ENCODE assay signal across 19 cellular contexts in the genomic region with DNA sequence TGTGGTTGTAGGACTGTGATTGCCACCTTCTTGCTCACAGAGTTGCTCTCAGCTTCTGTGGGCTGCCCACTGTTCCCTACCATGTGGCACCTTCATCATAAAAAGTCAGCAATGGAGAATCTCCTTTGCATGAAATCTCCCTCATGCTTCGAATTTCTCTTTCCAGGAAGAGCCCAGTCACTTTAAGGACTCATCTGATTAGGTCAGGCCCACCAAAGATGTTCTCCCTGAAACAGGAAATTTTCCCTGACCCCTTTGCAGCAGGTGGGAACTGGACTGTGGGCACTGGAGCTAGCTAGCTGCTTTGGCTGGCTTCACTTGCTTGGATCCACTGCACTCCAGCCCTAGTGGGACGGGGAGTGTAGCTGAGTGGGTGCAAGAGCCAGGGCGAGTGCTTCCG. TPM values are rescaled to one million over a fixed set of nuclear protein-coding genes. Genes with fewer than 3 reads are reported as not detected.
A peak's percentile ranks its signal among the peaks of the same experiment; 100 is the strongest.
DNase-seq lines count a peak whose midpoint lies in the region; ATAC-seq and TF ChIP-seq lines count a peak whose summit lies in the region.
"Had no signal": no experiment of that assay in that cellular context is flagged by ENCODE, and none has a peak within 500 bp of the region (broad histone marks: within the 10 kb centered on the region; RNA-seq: fewer than 3 reads in every experiment).

No MANE protein-coding gene starts in this region.

- H3K79me2 ChIP-seq in HCT116 (ENCODE audit: insufficient read depth, low read length) = no peaks in the 10 kb centered on the region

- H3K36me3 Mint-ChIP-seq in activated naive CD4-positive, alpha-beta T cell treated with anti-CD3 and anti-CD28 coated beads for 36 hours (ENCODE audit: low read depth) = no peaks in the 10 kb centered on the region
- H3K36me3 Mint-ChIP-seq: CD4-positive, alpha-beta memory T cell had no signal

- no TSS peak for BruUV-seq in HCT116 (replicated peaks; lab: Mats Ljungman, UMichigan)

- no peak overlapping the region for H2BK12ac ChIP-seq in neuronal stem cell (ENCODE audit: low read length)

- peaks cover 42 to 53% of the 10 kb centered on the region in 2 experiments for H3K4me1 ChIP-seq in HCT116 (ENCODE audit: control insufficient read depth in 1 of 2, insufficient read depth in 2 of 2, low read length in 2 of 2)
- peaks cover 20% of the 10 kb centered on the region for H3K4me1 ChIP-seq in RWPE2 (ENCODE audit: insufficient read depth, poor library complexity, severe bottlenecking)
- H3K4me1 ChIP-seq in neuronal stem cell (ENCODE audit: control insufficient read depth in 2 of 2, insufficient read depth in 1 of 2, low read depth in 1 of 2, low read length in 2 of 2) = peaks cover 0 to 6% of the 10 kb centered on the region in 2 donors

- H3K4me2 ChIP-seq in HCT116 (ENCODE audit: low read length) = no peak overlapping the region
- H3K4me2 ChIP-seq in neuronal stem cell (ENCODE audit: insufficient read depth, low read length, poor library complexity, severe bottlenecking) = no peak overlapping the region
- H3K4me2 ChIP-seq: A549, GM23338 had no signal

- TF ChIP-seq RAD21 in HCT116 (IDR thresholded peaks at IDR 0.05; ENCODE audit: low read depth) = no peak

- TF ChIP-seq POLR2A in HCT116 (IDR thresholded peaks at IDR 0.05; ENCODE audit: borderline replicate concordance, extremely low read depth, insufficient read depth, insufficient read length) = no peak

- no peaks in the 10 kb centered on the region for H3K9me2 ChIP-seq in HCT116 (ENCODE audit: insufficient read depth)

- no peak overlapping the region for H3K27ac Mint-ChIP-seq in activated naive CD4-positive, alpha-beta T cell treated with anti-CD3 and anti-CD28 coated beads for 36 hours
- H3K27ac Mint-ChIP-seq: CD4-positive, alpha-beta memory T cell; GM23338 had no signal

- intact Hi-C loops in HCT116 (cut with micrococcal nuclease) = no loop called here
- intact Hi-C loops in activated naive CD4-positive, alpha-beta T cell treated with anti-CD3 and anti-CD28 coated beads for 36 hours (cut with micrococcal nuclease) = loop anchor here (5.0 kb wide), 2 partner anchors 851 to 1701 kb away; no protein-coding TSS in a partner anchor

- H3K36me3 ChIP-seq in HCT116 (ENCODE audit: control insufficient read depth in 1 of 2, insufficient read depth in 2 of 2, low read length in 2 of 2) = no peaks in the 10 kb centered on the region
- no peaks in the 10 kb centered on the region for H3K36me3 ChIP-seq in RWPE2 (ENCODE audit: low read depth)
- no peaks in the 10 kb centered on the region for H3K36me3 ChIP-seq in neuronal stem cell (replicated peaks in 1 of 2; ENCODE audit: control insufficient read depth in 2 of 2, insufficient read depth in 2 of 2, low read length in 2 of 2)
- H3K36me3 ChIP-seq: HAP-1 had no signal

- H2BK15ac ChIP-seq in neuronal stem cell (ENCODE audit: low read length) = no peak overlapping the region

- H3K9ac ChIP-seq in HCT116 (ENCODE audit: low read length) (no peak overlapping the region), neuronal stem cell (ENCODE audit: low read depth, low read length, poor library complexity) (no peak overlapping the region)

- peak overlapping the region; percentile 36 for H2AK5ac ChIP-seq in neuronal stem cell (ENCODE audit: low read depth, low read length)

- DNase-seq in HCT116 (ENCODE audit: low read depth, low spot score) (no peak), RWPE2 (ENCODE audit: low spot score) (peak; percentile 42), neuronal stem cell (ENCODE audit: low spot score) (no peak), NCI-H2081 (lab: John Stamatoyannopoulos, UW) (no peak), AG08396 (ENCODE audit: low spot score) (no peak)
- no peak for DNase-seq in activated naive CD4-positive, alpha-beta T cell treated with anti-CD3 and anti-CD28 coated beads for 36 hours
- DNase-seq: 8988T; ACHN; C1 segment of cervical spinal cord; Calu3; CD4-positive, alpha-beta memory T cell; COR-L47; DMS53; DMS79 treated with DMSO at 0.1 percent for 48 hours; GF-D8 had no signal

- POLR2A ChIA-PET in HCT116 (lab: Charles Lee) = no interaction called here

- no peak overlapping the region; the same call in 1 of the 2 replicates for H3K27ac ChIP-seq in HCT116 (ENCODE audit: low read depth, low read length)
- no peak overlapping the region for H3K27ac ChIP-seq in RWPE2 (ENCODE audit: poor library complexity, severe bottlenecking)
- no peak overlapping the region for H3K27ac ChIP-seq in neuronal stem cell (replicated peaks; ENCODE audit: low read length)
- H3K27ac ChIP-seq: A549 had no signal

- no peak overlapping the region for H3K4me3 ChIP-seq in HCT116 (replicated peaks in 1 of 2; ENCODE audit: low read depth in 1 of 2, low read length in 2 of 2)
- no peak overlapping the region for H3K4me3 ChIP-seq in RWPE2 (ENCODE audit: severe bottlenecking)
- no peak overlapping the region for H3K4me3 ChIP-seq in neuronal stem cell (ENCODE audit: low read length in 2 of 2)
- H3K4me3 ChIP-seq: A549, GM23338, HAP-1 had no signal

- H3K9me3 Mint-ChIP-seq in activated naive CD4-positive, alpha-beta T cell treated with anti-CD3 and anti-CD28 coated beads for 36 hours = no peaks in the 10 kb centered on the region
- H3K9me3 Mint-ChIP-seq: CD4-positive, alpha-beta memory T cell had no signal

- no peaks in the 10 kb centered on the region for H4K20me1 ChIP-seq in HCT116 (ENCODE audit: insufficient read depth)

- no peak overlapping the region for H4K91ac ChIP-seq in neuronal stem cell (ENCODE audit: low read depth, low read length, poor library complexity)

- H2AFZ ChIP-seq in HCT116 (ENCODE audit: low read depth, low read length, poor library complexity, severe bottlenecking) (peak overlapping the region; percentile 46), neuronal stem cell (ENCODE audit: low read length) (no peak overlapping the region)
- H2AFZ ChIP-seq: GM23338 had no signal

- no peak overlapping the region for H3K4me3 Mint-ChIP-seq in activated naive CD4-positive, alpha-beta T cell treated with anti-CD3 and anti-CD28 coated beads for 36 hours
- H3K4me3 Mint-ChIP-seq: CD4-positive, alpha-beta memory T cell; GM23338 had no signal

- peaks cover 5% of the 10 kb centered on the region for H3K4me1 Mint-ChIP-seq in activated naive CD4-positive, alpha-beta T cell treated with anti-CD3 and anti-CD28 coated beads for 36 hours (ENCODE audit: low read depth)

- no CpG with 5 or more reads among the region's 4 CpGs for WGBS in neuronal stem cell (ENCODE audit: extremely low coverage in 2 of 2, insufficient read length in 2 of 2, insufficient replicate concordance in 1 of 2), 2 donors

- H3K14ac ChIP-seq in neuronal stem cell (ENCODE audit: low read length) = no peak overlapping the region

- no peak overlapping the region for H3K4ac ChIP-seq in neuronal stem cell (ENCODE audit: low read length)

- H3K23ac ChIP-seq in neuronal stem cell (ENCODE audit: low read depth, low read length, poor library complexity) = no peak overlapping the region

- no peaks in the 10 kb centered on the region for H3K79me1 ChIP-seq in neuronal stem cell (ENCODE audit: low read depth, low read length)

- no peak overlapping the region for H3K18ac ChIP-seq in neuronal stem cell (ENCODE audit: low read length)

- H3K27me3 Mint-ChIP-seq in activated naive CD4-positive, alpha-beta T cell treated with anti-CD3 and anti-CD28 coated beads for 36 hours (ENCODE audit: low read depth) = no peaks in the 10 kb centered on the region
- H3K27me3 Mint-ChIP-seq: CD4-positive, alpha-beta memory T cell had no signal

- RAD21 ChIA-PET in HCT116 (lab: Charles Lee; ENCODE audit: low non-redundant PET in 1 of 2, low total read pairs in 2 of 2, uncharacterized antibody in 2 of 2, unreplicated experiment in 2 of 2) = no interaction called here

- CTCF ChIA-PET in HCT116 (lab: Charles Lee) = interaction anchor here (1.7 kb wide), 1 partner anchor 157 kb away, joined by 4 read pairs; no protein-coding TSS in a partner anchor
- CTCF ChIA-PET in activated naive CD4-positive, alpha-beta T cell treated with anti-CD3 and anti-CD28 coated beads for 36 hours (lab: Charles Lee) = interaction anchor here (0.5 to 1.2 kb wide), 2 partner anchors 23 to 233 kb away, joined by 3 to 5 read pairs; no protein-coding TSS in a partner anchor

- no peaks in the 10 kb centered on the region for H3K9me3 ChIP-seq in HCT116 (ENCODE audit: control insufficient read depth in 1 of 2, insufficient read depth in 1 of 2, low read depth in 1 of 2, low read length in 2 of 2)
- H3K9me3 ChIP-seq in RWPE2 (ENCODE audit: severe bottlenecking) = no peaks in the 10 kb centered on the region
- H3K9me3 ChIP-seq in neuronal stem cell (replicated peaks in 1 of 2; ENCODE audit: control insufficient read depth in 2 of 2, insufficient read depth in 1 of 2, low read depth in 1 of 2, low read length in 2 of 2) = peaks cover 3 to 11% of the 10 kb centered on the region in 2 donors
- H3K9me3 ChIP-seq: A549, HAP-1 had no signal

- H3K27me3 ChIP-seq in HCT116 (ENCODE audit: insufficient read depth, low read length) (no peaks in the 10 kb centered on the region), RWPE2 (ENCODE audit: insufficient read depth, poor library complexity, severe bottlenecking) (no peaks in the 10 kb centered on the region), neuronal stem cell (ENCODE audit: control insufficient read depth in 3 of 3, insufficient read depth in 3 of 3, low read depth in 1 of 3, low read length in 3 of 3) (no peaks in the 10 kb centered on the region)

- H4K8ac ChIP-seq in neuronal stem cell (ENCODE audit: low read depth, low read length) = no peak overlapping the region

- ATAC-seq in HCT116 = no peak
- no peak for ATAC-seq in RWPE2 (ENCODE audit: low read depth)
- ATAC-seq: A549, GM23338 had no signal

- TF ChIP-seq CTCF in HCT116 (IDR thresholded peaks at IDR 0.05 in 2 of 3, conservative IDR thresholded peaks at IDR 0.05 in 1 of 3; ENCODE audit: borderline replicate concordance in 1 of 3, insufficient read depth in 1 of 3, low read depth in 2 of 3, low read length in 2 of 3) = no peak
- no peak for TF ChIP-seq CTCF in RWPE2 (IDR thresholded peaks at IDR 0.05; ENCODE audit: poor library complexity, severe bottlenecking)

- no peak overlapping the region for H2BK120ac ChIP-seq in neuronal stem cell (ENCODE audit: low read depth, low read length)

- no peak overlapping the region for H2BK5ac ChIP-seq in neuronal stem cell (ENCODE audit: low read length)

RNA-seq across cellular contexts. Expression of gene FAM184A, which starts 47.7 kb away (rescaled TPM):
- 2.4 TPM for total RNA-seq in HCT116 (2021; ENCODE audit: unreplicated experiment)
- 0.19 and 0.56 TPM in 2 replicates for polyA plus RNA-seq in HCT116 (2012)
- 11.3 TPM for polyA plus RNA-seq in neuronal stem cell (2013, experiment 1 of 2)
- 10.6 TPM for polyA plus RNA-seq in neuronal stem cell (2013, experiment 2 of 2)
- total RNA-seq in activated naive CD4-positive, alpha-beta T cell treated with anti-CD3 and anti-CD28 coated beads for 36 hours = 10 to 100 TPM; 13.5 to 14.0 TPM
- polyA plus RNA-seq: BJ had no signal
